Comparison of ENCODE assay signal across 17 cellular contexts in genomic region chr15:91985297-91985696, GRCh38.
DNase-seq lines count a peak whose midpoint lies in the region; ATAC-seq, FAIRE-seq and TF ChIP-seq lines count a peak whose summit lies in the region.
"Had no signal": no experiment of that assay in that cellular context is flagged by ENCODE, and none has a peak within 500 bp of the region (broad histone marks: within the 10 kb centered on the region; RNA-seq: fewer than 3 reads in every experiment).

No MANE protein-coding gene starts in this region.

- H3K9ac ChIP-seq in HepG2 (ENCODE audit: insufficient read depth, low read depth, low read length): no peak overlapping the region
- no peak overlapping the region for H3K9ac ChIP-seq in smooth muscle cell (ENCODE audit: low read depth)
- H3K9ac ChIP-seq: BLaER1 treated with 17β-estradiol and CSF1 and Interleukin-3, amounts not matched to agents 10 nM and 100 nM had no signal

- POLR2A ChIA-PET in HepG2 (lab: Yijun Ruan, JAX): no interaction called here

- TF ChIP-seq RAD21 in HepG2 (CRISPR knock-in tag; IDR thresholded peaks at IDR 0.05): no peak

- no peaks in the 10 kb centered on the region for H3K9me3 Mint-ChIP-seq in stimulated activated effector memory CD8-positive, alpha-beta T cell treated with anti-CD3 and anti-CD28 coated beads, Interleukin-12 subunit alpha, Interleukin-12 subunit beta, amount 100 ng/mL, for 72 hours
- H3K9me3 Mint-ChIP-seq: CD8-positive, alpha-beta T cell; GM23338; H9 had no signal

- H3K4me3 Mint-ChIP-seq in stimulated activated effector memory CD8-positive, alpha-beta T cell treated with anti-CD3 and anti-CD28 coated beads, Interleukin-12 subunit alpha, Interleukin-12 subunit beta, amount 100 ng/mL, for 72 hours: no peak overlapping the region
- H3K4me3 Mint-ChIP-seq: B cell; CD8-positive, alpha-beta T cell; GM23338; H9 had no signal

- H4K20me1 ChIP-seq in HepG2 (ENCODE audit: insufficient read depth, low read length) (no peaks in the 10 kb centered on the region), smooth muscle cell (ENCODE audit: low read depth) (no peaks in the 10 kb centered on the region)

- CTCF ChIA-PET in HepG2 (lab: Yijun Ruan, JAX; ENCODE audit: low intra/inter-chr PET ratio, low total read pairs): no interaction called here

- H3K4me1 Mint-ChIP-seq in stimulated activated effector memory CD8-positive, alpha-beta T cell treated with anti-CD3 and anti-CD28 coated beads, Interleukin-12 subunit alpha, Interleukin-12 subunit beta, amount 100 ng/mL, for 72 hours: peaks cover 39% of the 10 kb centered on the region
- H3K4me1 Mint-ChIP-seq: B cell had no signal

- H3K9me3 ChIP-seq in HepG2 (ENCODE audit: low read length) (no peaks in the 10 kb centered on the region), right lobe of liver (no peaks in the 10 kb centered on the region), smooth muscle cell (replicated peaks; ENCODE audit: low read depth) (no peaks in the 10 kb centered on the region)
- H3K9me3 ChIP-seq: BLaER1 treated with 17β-estradiol and CSF1 and Interleukin-3, amounts not matched to agents 10 nM and 100 nM had no signal

- no TSS peak for BruUV-seq in HepG2 (replicated peaks; lab: Mats Ljungman, UMichigan)

- H3K4me3 ChIP-seq in HepG2 (replicated peaks in 1 of 3; ENCODE audit: insufficient read depth in 1 of 3, low read depth in 2 of 3, low read length in 3 of 3): no peak overlapping the region
- no peak overlapping the region for H3K4me3 ChIP-seq in right lobe of liver
- no peak overlapping the region for H3K4me3 ChIP-seq in bronchial epithelial cell (ENCODE audit: low read depth, low read length)
- H3K4me3 ChIP-seq in smooth muscle cell: no peak overlapping the region
- H3K4me3 ChIP-seq: BLaER1 treated with 17β-estradiol and CSF1 and Interleukin-3, amounts not matched to agents 10 nM and 100 nM; GM23338 had no signal

- in situ Hi-C loops in HepG2 (cut with HindIII; ENCODE audit: extremely low pct_ligation_motif_present, low pct_unique_long_range_greater_than_20kb): no loop called here

- TF ChIP-seq CTCF in HepG2 (CRISPR knock-in tag; IDR thresholded peaks at IDR 0.05) (no peak), right lobe of liver (IDR thresholded peaks at IDR 0.05) (no peak), bronchial epithelial cell (IDR thresholded peaks at IDR 0.05; ENCODE audit: insufficient read depth, low read length, severe bottlenecking) (no peak), smooth muscle cell (IDR thresholded peaks at IDR 0.05; ENCODE audit: borderline replicate concordance, insufficient read depth, poor library complexity, severe bottlenecking) (no peak)

- no peaks in the 10 kb centered on the region for H3K36me3 ChIP-seq in HepG2 (replicated peaks in 1 of 2; ENCODE audit: control insufficient read depth in 1 of 2, insufficient read depth in 2 of 2, low read length in 2 of 2)
- no peaks in the 10 kb centered on the region for H3K36me3 ChIP-seq in right lobe of liver
- no peaks in the 10 kb centered on the region for H3K36me3 ChIP-seq in bronchial epithelial cell (ENCODE audit: control insufficient read depth, insufficient read depth, low read length)
- H3K36me3 ChIP-seq in smooth muscle cell (ENCODE audit: low read depth): no peaks in the 10 kb centered on the region
- H3K36me3 ChIP-seq: BLaER1 treated with 17β-estradiol and CSF1 and Interleukin-3, amounts not matched to agents 10 nM and 100 nM had no signal

- no peaks in the 10 kb centered on the region for H3K79me2 ChIP-seq in HepG2 (ENCODE audit: insufficient read depth, low read length)
- no peaks in the 10 kb centered on the region for H3K79me2 ChIP-seq in smooth muscle cell (ENCODE audit: low read depth)

- FAIRE-seq in HepG2 (lab: Jason Lieb, UNC): no peak
- peak; percentile 52 for FAIRE-seq in bronchial epithelial cell (lab: Jason Lieb, UNC)
- FAIRE-seq: HTR-8/SVneo had no signal

- 22% methylated on average over 7 of the region's 7 CpGs for WGBS in HepG2 (ENCODE audit: low lambda C conversion rate)
- WGBS in right lobe of liver (ENCODE audit: insufficient coverage, low coverage, low lambda C conversion rate, missing lambda C conversion rate): 90% methylated on average over 6 of the region's 7 CpGs
- 99% methylated on average over 7 of the region's 7 CpGs for WGBS in smooth muscle cell (ENCODE audit: low lambda C conversion rate)

- ATAC-seq in HepG2: no peak
- ATAC-seq in right lobe of liver: no peak
- ATAC-seq in stimulated activated effector memory CD8-positive, alpha-beta T cell treated with anti-CD3 and anti-CD28 coated beads, Interleukin-12 subunit alpha, Interleukin-12 subunit beta, amount 100 ng/mL, for 72 hours: no peak
- ATAC-seq: CD8-positive, alpha-beta T cell; GM23338 had no signal

- intact Hi-C loops in HepG2 (cut with micrococcal nuclease; ENCODE audit: unreplicated experiment) (no loop called here), right lobe of liver (cut with DNase I) (no loop called here)

- peak overlapping the region; percentile 83 for H3K27ac Mint-ChIP-seq in stimulated activated effector memory CD8-positive, alpha-beta T cell treated with anti-CD3 and anti-CD28 coated beads, Interleukin-12 subunit alpha, Interleukin-12 subunit beta, amount 100 ng/mL, for 72 hours
- H3K27ac Mint-ChIP-seq: B cell; CD8-positive, alpha-beta T cell; GM23338; H9 had no signal

- DNase-seq in HepG2 (ENCODE audit: low spot score) (no peak), right lobe of liver (no peak), bronchial epithelial cell (ENCODE audit: low read depth) (no peak), A172 (ENCODE audit: low spot score) (no peak), smooth muscle cell (lab: John Stamatoyannopoulos, UW; ENCODE audit: unreplicated experiment) (no peak), H4 (ENCODE audit: low spot score) (no peak)
- no peak for DNase-seq in stimulated activated effector memory CD8-positive, alpha-beta T cell treated with anti-CD3 and anti-CD28 coated beads, Interleukin-12 subunit alpha, Interleukin-12 subunit beta, amount 100 ng/mL, for 72 hours (ENCODE audit: low spot score in 2 of 2)
- DNase-seq: Calu3; CD8-positive, alpha-beta T cell; DMS79 treated with DMSO at 0.1 percent for 48 hours; GF-D8; H9 had no signal

- TF ChIP-seq POLR2A in HepG2 (IDR thresholded peaks at IDR 0.05; ENCODE audit: insufficient read depth in 1 of 2, low read depth in 2 of 2, low read length in 2 of 2) (no peak), right lobe of liver (IDR thresholded peaks at IDR 0.05) (no peak)

- no peaks in the 10 kb centered on the region for H3F3A ChIP-seq in smooth muscle cell (ENCODE audit: low read depth)

- H3K27me3 ChIP-seq in HepG2 (ENCODE audit: control insufficient read depth in 1 of 2, insufficient read depth in 2 of 2, low read length in 2 of 2) (peaks cover 0 to 10% of the 10 kb centered on the region in 2 experiments; a peak in 2 of 5 replicates), right lobe of liver (no peaks in the 10 kb centered on the region), bronchial epithelial cell (ENCODE audit: control insufficient read depth, insufficient read depth, low read length) (no peaks in the 10 kb centered on the region), smooth muscle cell (ENCODE audit: low read depth) (peaks cover 3% of the 10 kb centered on the region)
- H3K27me3 ChIP-seq: BLaER1 treated with 17β-estradiol and CSF1 and Interleukin-3, amounts not matched to agents 10 nM and 100 nM had no signal

- no peak overlapping the region for H3K4me2 ChIP-seq in HepG2 (ENCODE audit: low read depth, low read length)
- no peak overlapping the region for H3K4me2 ChIP-seq in smooth muscle cell
- H3K4me2 ChIP-seq: BLaER1 treated with 17β-estradiol and CSF1 and Interleukin-3, amounts not matched to agents 10 nM and 100 nM; GM23338 had no signal

- no peaks in the 10 kb centered on the region for H3K36me3 Mint-ChIP-seq in stimulated activated effector memory CD8-positive, alpha-beta T cell treated with anti-CD3 and anti-CD28 coated beads, Interleukin-12 subunit alpha, Interleukin-12 subunit beta, amount 100 ng/mL, for 72 hours
- H3K36me3 Mint-ChIP-seq: CD8-positive, alpha-beta T cell had no signal

- no peak overlapping the region for H2AFZ ChIP-seq in HepG2 (ENCODE audit: low read length)
- H2AFZ ChIP-seq in smooth muscle cell (ENCODE audit: low read depth): no peak overlapping the region
- H2AFZ ChIP-seq: GM23338 had no signal

- H3K27ac ChIP-seq in HepG2 (ENCODE audit: extremely low read length, insufficient read depth, low read length): no peak overlapping the region
- no peak overlapping the region for H3K27ac ChIP-seq in right lobe of liver
- no peak overlapping the region for H3K27ac ChIP-seq in smooth muscle cell (ENCODE audit: low read depth)
- H3K27ac ChIP-seq: 22Rv1; BLaER1 treated with 17β-estradiol and CSF1 and Interleukin-3, amounts not matched to agents 10 nM and 100 nM had no signal

- H3K4me1 ChIP-seq in HepG2 (ENCODE audit: insufficient read depth, low read length) (no peaks in the 10 kb centered on the region), right lobe of liver (no peaks in the 10 kb centered on the region), smooth muscle cell (ENCODE audit: low read depth) (no peaks in the 10 kb centered on the region)

- TF ChIP-seq EP300 in HepG2 (IDR thresholded peaks at IDR 0.05; ENCODE audit: low read depth in 2 of 2, low read length in 2 of 2) (no peak), HepG2 (CRISPR knock-in tag; IDR thresholded peaks at IDR 0.05; ENCODE audit: borderline replicate concordance) (no peak)

TF ChIP-seq in HepG2, 621 proteins besides CTCF, POLR2A, EP300 and RAD21:
- TF ChIP-seq NFE2L2 (IDR thresholded peaks at IDR 0.05; ENCODE audit: low read length): peak; percentile 54; the same call in 1 of the 2 replicates
- TF ChIP-seq MAFK (conservative IDR thresholded peaks at IDR 0.05 in 1 of 2, IDR thresholded peaks at IDR 0.05 in 1 of 2; ENCODE audit: low read length in 2 of 2): peak; percentile 72 to 85
- peak; percentile 71 for TF ChIP-seq MAFF (IDR thresholded peaks at IDR 0.05; ENCODE audit: low read depth, low read length)
- no peak for TF ChIP-seq TAF15 (IDR thresholded peaks at IDR 0.05; ENCODE audit: low read depth, low read length, poor library complexity, severe bottlenecking)
